8 cellular contexts compared by ENCODE assay signal in genomic region chr20:7689151-7689550, GRCh38.
"Had no signal": no experiment of that assay in that cellular context is flagged by ENCODE, and none has a peak within 500 bp of the region (broad histone marks: within the 10 kb centered on the region; RNA-seq: fewer than 3 reads in every experiment).

No MANE protein-coding gene starts in this region.

- H3K4me3 ChIP-seq: GM12878 had no signal

- FAIRE-seq: G401.6, GM12878, GM12891, GM12892, GM18507, GM19239 had no signal

- DNase-seq: GDM1, GF-D8 had no signal

- ATAC-seq: GM12878 had no signal
